ENCODE assay signal across 21 cellular contexts in the genomic region with DNA sequence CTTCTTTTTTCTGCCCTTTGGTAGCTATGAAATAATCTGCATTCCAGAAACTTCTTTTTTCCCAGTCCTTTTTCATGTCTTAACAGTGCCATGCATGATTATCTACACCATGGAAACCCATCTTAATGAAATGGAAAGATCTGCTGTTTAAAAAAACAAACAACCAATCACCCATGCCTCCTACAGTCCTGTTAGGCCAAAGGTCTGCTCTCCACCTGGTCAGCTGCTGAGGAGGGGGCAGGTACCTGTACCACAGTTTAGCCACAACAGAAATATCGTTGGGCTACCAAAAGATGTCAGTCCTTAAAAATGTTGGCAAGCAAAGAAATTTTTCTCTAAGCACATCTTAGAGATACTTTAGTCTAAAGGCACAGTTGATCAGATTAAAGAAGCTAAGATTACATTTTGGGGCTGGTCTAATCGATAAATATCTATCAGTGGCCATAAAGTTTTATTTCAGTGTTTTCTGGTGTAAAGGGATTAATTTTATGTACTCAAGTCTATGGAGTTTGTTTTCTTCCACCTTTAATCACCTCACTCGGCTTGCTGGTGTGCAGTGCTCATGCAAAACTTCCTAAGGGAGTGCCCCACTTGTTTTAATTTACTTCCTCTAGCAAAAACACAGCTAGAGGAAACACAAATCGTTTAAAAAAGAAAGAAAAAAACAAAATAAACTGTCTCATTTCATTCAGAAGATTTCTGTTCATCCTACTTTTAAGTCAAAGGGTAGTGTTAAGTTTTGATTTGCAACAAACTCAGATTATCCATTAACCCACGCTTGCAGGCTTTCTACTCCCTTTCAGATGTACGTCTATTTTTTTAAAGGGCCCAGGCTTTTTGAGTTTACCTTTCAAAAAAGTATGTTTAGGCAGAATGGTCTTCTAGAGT.
DNase-seq lines count a peak whose midpoint lies in the region; ATAC-seq and TF ChIP-seq lines count a peak whose summit lies in the region.
"Had no signal": no experiment of that assay in that cellular context is flagged by ENCODE, and none has a peak within 500 bp of the region (broad histone marks: within the 10 kb centered on the region; RNA-seq: fewer than 3 reads in every experiment).

No MANE protein-coding gene starts in this region.

- H3K27ac ChIP-seq in liver (ENCODE audit: low read depth in 1 of 2, low read length in 2 of 2), result peak overlapping the region; percentile 73 to 85
- H3K27ac ChIP-seq: sigmoid colon, WERI-Rb-1 had no signal

- POLR2A ChIA-PET in activated B cell treated with CpG ODN at 0.5 μM for 24 hours (lab: Charles Lee), result no interaction called here

- intact Hi-C loops in Calu3 (cut with micrococcal nuclease; ENCODE audit: unreplicated experiment), result no loop called here
- intact Hi-C loops in activated B cell treated with CpG ODN at 0.5 μM for 24 hours (cut with micrococcal nuclease), result no loop called here

- peaks cover 0 to 17% (median 14%) of the 10 kb centered on the region in 4 donors for H3K4me1 ChIP-seq in liver (ENCODE audit: control insufficient read depth in 4 of 4, insufficient read depth in 4 of 4, low read length in 3 of 4)
- H3K4me1 ChIP-seq: sigmoid colon had no signal

- H3K9me3 ChIP-seq in liver (ENCODE audit: control insufficient read depth in 4 of 4, low read length in 3 of 4), result no peaks in the 10 kb centered on the region
- H3K9me3 ChIP-seq: sigmoid colon had no signal

- ATAC-seq in activated B cell treated with CpG ODN at 0.5 μM for 24 hours (ENCODE audit: low read depth) (no peak), HG03095 (IDR thresholded peaks at IDR 0.05; ENCODE audit: unreplicated experiment) (no peak)
- ATAC-seq: esophagus mucosa, Right ventricle myocardium inferior had no signal

- peaks cover 19% of the 10 kb centered on the region for H3K4me1 Mint-ChIP-seq in Calu3 (ENCODE audit: low read depth, unreplicated experiment)
- peaks cover 21% of the 10 kb centered on the region for H3K4me1 Mint-ChIP-seq in activated B cell treated with CpG ODN at 0.5 μM for 24 hours

- no peaks in the 10 kb centered on the region for H3K27me3 ChIP-seq in liver (ENCODE audit: control insufficient read depth in 4 of 4, insufficient read depth in 4 of 4, low read length in 3 of 4)
- H3K27me3 ChIP-seq: sigmoid colon had no signal

- H3K9me3 Mint-ChIP-seq in Calu3 (ENCODE audit: low read depth, unreplicated experiment) (no peaks in the 10 kb centered on the region), activated B cell treated with CpG ODN at 0.5 μM for 24 hours (no peaks in the 10 kb centered on the region)
- H3K9me3 Mint-ChIP-seq: activated T-helper 1 cell treated with anti-CD3 and anti-CD28 coated beads, Interleukin-12 subunit alpha, Interleukin-12 subunit beta, Interleukin-2, Interleukin-4 antibody, amounts not matched to agents 30 ng/mL and 10 ng/mL and 1 ng/mL, durations not matched to agents 14 hours and 24 hours and 36 hours had no signal

- no TSS peak for BruUV-seq in Calu3 (replicated peaks; lab: Mats Ljungman, UMichigan)

- peak overlapping the region; percentile 31 to 76 for H3K9ac ChIP-seq in liver (ENCODE audit: low read depth in 1 of 2, low read length in 2 of 2)

- H3K4me3 ChIP-seq in liver (ENCODE audit: low read depth in 1 of 3, low read length in 3 of 3), result peak overlapping the region; percentile 44 to 52 (median 44)
- H3K4me3 ChIP-seq: sigmoid colon had no signal

- TF ChIP-seq RAD21 in liver (IDR thresholded peaks at IDR 0.05), result peak; percentile 17

- no peak for TF ChIP-seq CTCF in Calu3 (IDR thresholded peaks at IDR 0.05; ENCODE audit: unreplicated experiment)
- no peak for TF ChIP-seq CTCF in activated B cell treated with CpG ODN at 0.5 μM for 24 hours (IDR thresholded peaks at IDR 0.05)
- TF ChIP-seq CTCF in liver (IDR thresholded peaks at IDR 0.05; ENCODE audit: low read depth, low read length, missing input control), result no peak

- whole genome bisulfite sequencing in liver, result 21% methylated on average over 6 of the region's 6 CpGs

- H3K27ac Mint-ChIP-seq in Calu3 (ENCODE audit: unreplicated experiment), result no peak overlapping the region
- peak overlapping the region; percentile 48 for H3K27ac Mint-ChIP-seq in activated B cell treated with CpG ODN at 0.5 μM for 24 hours
- H3K27ac Mint-ChIP-seq: activated T-helper 1 cell treated with anti-CD3 and anti-CD28 coated beads, Interleukin-12 subunit alpha, Interleukin-12 subunit beta, Interleukin-2, Interleukin-4 antibody, amounts not matched to agents 30 ng/mL and 10 ng/mL and 1 ng/mL, durations not matched to agents 14 hours and 24 hours and 36 hours had no signal

- DNase-seq in Calu3, result no peak
- no peak for DNase-seq in activated B cell treated with CpG ODN at 0.5 μM for 24 hours
- DNase-seq in retina, result peak; percentile 10
- no peak for DNase-seq in stimulated activated CD4-positive, alpha-beta T cell treated with anti-CD3 and anti-CD28 coated beads, Interleukin-2, amount 100 ng/mL, for 48 hours
- no peak for DNase-seq in NCI-H2171 treated with DMSO at 0.1 percent for 48 hours (lab: John Stamatoyannopoulos, UW)
- no peak for DNase-seq in superior temporal gyrus (ENCODE audit: extremely low spot score)
- DNase-seq: activated CD8-positive, alpha-beta memory T cell treated with anti-CD3 and anti-CD28 coated beads for 24 hours; DMS153; HCEC 1CT; mesendoderm; NCI-H1436 treated with DMSO at 0.1 percent for 48 hours; NCI-H2227 treated with DMSO at 0.1 percent for 48 hours; nucleus accumbens; sigmoid colon; stimulated activated CD4-positive, alpha-beta T cell treated with anti-CD3 and anti-CD28 coated beads, Interleukin-2, amount 100 ng/mL, for 24 hours; WERI-Rb-1 had no signal

- CTCF ChIA-PET in Calu3 (lab: Charles Lee) (interaction anchor here (0.7 to 1.0 kb wide), 3 partner anchors 59 to 172 kb away, joined by 3 to 5 read pairs (median 3); a partner anchor contains a TSS), activated B cell treated with CpG ODN at 0.5 μM for 24 hours (lab: Charles Lee) (interaction anchor here (1.2 to 1.4 kb wide), 2 partner anchors 9 kb away, joined by 3 to 5 read pairs; no protein-coding TSS in a partner anchor)

- H3K27me3 Mint-ChIP-seq in Calu3 (ENCODE audit: unreplicated experiment) (no peaks in the 10 kb centered on the region), activated B cell treated with CpG ODN at 0.5 μM for 24 hours (no peaks in the 10 kb centered on the region)

- H3K36me3 ChIP-seq in liver (ENCODE audit: control insufficient read depth in 4 of 4, insufficient read depth in 3 of 4, low read depth in 1 of 4, low read length in 3 of 4), result no peaks in the 10 kb centered on the region
- H3K36me3 ChIP-seq: sigmoid colon, WERI-Rb-1 had no signal

- peak overlapping the region; percentile 19 for H3K4me3 Mint-ChIP-seq in Calu3 (ENCODE audit: low read depth, unreplicated experiment)
- no peak overlapping the region for H3K4me3 Mint-ChIP-seq in activated B cell treated with CpG ODN at 0.5 μM for 24 hours
- H3K4me3 Mint-ChIP-seq: activated T-helper 1 cell treated with anti-CD3 and anti-CD28 coated beads, Interleukin-12 subunit alpha, Interleukin-12 subunit beta, Interleukin-2, Interleukin-4 antibody, amounts not matched to agents 30 ng/mL and 10 ng/mL and 1 ng/mL, durations not matched to agents 14 hours and 24 hours and 36 hours had no signal

- no peaks in the 10 kb centered on the region for H3K36me3 Mint-ChIP-seq in Calu3 (ENCODE audit: insufficient read depth, unreplicated experiment)
- no peaks in the 10 kb centered on the region for H3K36me3 Mint-ChIP-seq in activated B cell treated with CpG ODN at 0.5 μM for 24 hours (ENCODE audit: low read depth)

TF ChIP-seq in liver, 16 proteins besides CTCF, POLR2A, EP300 and RAD21 (continues in another document):
- TF ChIP-seq HNF4A (conservative IDR thresholded peaks at IDR 0.05) (peak; percentile 56 to 77), JUND (IDR thresholded peaks at IDR 0.05) (no peak), SP1 (IDR thresholded peaks at IDR 0.05) (peak; percentile 38), GABPA (IDR thresholded peaks at IDR 0.05 in 1 of 2, conservative IDR thresholded peaks at IDR 0.05 in 1 of 2) (no peak), YY1 (IDR thresholded peaks at IDR 0.05) (peak; percentile 39), RXRA (IDR thresholded peaks at IDR 0.05) (peak in 1 of 2 donors; percentile 31), TAF1 (conservative IDR thresholded peaks at IDR 0.05) (no peak)
- TF ChIP-seq, protein P1, sequence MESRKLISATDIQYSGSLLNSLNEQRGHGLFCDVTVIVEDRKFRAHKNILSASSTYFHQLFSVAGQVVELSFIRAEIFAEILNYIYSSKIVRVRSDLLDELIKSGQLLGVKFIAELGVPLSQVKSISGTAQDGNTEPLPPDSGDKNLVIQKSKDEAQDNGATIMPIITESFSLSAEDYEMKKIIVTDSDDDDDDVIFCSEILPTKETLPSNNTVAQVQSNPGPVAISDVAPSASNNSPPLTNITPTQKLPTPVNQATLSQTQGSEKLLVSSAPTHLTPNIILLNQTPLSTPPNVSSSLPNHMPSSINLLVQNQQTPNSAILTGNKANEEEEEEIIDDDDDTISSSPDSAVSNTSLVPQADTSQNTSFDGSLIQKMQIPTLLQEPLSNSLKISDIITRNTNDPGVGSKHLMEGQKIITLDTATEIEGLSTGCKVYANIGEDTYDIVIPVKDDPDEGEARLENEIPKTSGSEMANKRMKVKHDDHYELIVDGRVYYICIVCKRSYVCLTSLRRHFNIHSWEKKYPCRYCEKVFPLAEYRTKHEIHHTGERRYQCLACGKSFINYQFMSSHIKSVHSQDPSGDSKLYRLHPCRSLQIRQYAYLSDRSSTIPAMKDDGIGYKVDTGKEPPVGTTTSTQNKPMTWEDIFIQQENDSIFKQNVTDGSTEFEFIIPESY (IDR thresholded peaks at IDR 0.05), result no peak
- TF ChIP-seq, protein P2, sequence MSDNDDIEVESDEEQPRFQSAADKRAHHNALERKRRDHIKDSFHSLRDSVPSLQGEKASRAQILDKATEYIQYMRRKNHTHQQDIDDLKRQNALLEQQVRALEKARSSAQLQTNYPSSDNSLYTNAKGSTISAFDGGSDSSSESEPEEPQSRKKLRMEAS (IDR thresholded peaks at IDR 0.05), result peak; percentile 62
